In the genomic region with DNA sequence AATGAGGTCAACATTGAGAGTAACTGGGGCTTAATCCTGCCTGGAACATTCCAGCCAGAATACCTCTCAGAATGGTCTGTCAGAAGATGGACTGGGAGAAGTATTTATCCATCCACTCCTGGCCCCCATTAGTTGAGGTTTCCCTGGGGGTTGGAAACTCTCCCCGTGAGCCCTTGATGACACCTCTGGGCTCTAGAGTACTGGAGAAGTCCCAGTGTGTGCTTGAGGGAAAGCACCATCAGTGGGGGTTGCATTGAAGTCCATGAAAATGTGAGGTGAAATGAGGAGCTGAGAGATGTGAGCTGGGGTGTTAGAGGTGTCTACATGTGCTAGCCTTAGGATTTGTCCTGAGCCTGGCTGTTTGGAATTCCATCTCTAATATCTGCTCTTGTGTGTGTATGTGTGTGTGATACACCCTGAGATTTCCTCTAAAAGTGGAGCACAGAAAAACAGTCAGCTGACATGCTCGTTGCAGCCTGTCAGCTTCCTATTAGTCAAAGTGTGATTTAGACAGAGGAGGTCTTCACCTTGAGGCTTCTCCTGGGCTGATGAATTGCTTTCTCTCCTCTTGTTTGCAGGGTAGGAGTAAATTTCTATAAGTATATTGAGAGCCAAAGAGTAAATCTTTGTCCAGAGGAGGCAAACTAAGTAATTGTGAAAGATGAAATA, we compare ENCODE assay signal across 1 cellular context.
TF ChIP-seq lines count a peak whose summit lies in the region.

No MANE protein-coding gene starts in this region.

TF ChIP-seq in GM12878, 131 proteins besides CTCF, POLR2A, EP300 and RAD21 (continued from another document):
- TF ChIP-seq, protein P1, sequence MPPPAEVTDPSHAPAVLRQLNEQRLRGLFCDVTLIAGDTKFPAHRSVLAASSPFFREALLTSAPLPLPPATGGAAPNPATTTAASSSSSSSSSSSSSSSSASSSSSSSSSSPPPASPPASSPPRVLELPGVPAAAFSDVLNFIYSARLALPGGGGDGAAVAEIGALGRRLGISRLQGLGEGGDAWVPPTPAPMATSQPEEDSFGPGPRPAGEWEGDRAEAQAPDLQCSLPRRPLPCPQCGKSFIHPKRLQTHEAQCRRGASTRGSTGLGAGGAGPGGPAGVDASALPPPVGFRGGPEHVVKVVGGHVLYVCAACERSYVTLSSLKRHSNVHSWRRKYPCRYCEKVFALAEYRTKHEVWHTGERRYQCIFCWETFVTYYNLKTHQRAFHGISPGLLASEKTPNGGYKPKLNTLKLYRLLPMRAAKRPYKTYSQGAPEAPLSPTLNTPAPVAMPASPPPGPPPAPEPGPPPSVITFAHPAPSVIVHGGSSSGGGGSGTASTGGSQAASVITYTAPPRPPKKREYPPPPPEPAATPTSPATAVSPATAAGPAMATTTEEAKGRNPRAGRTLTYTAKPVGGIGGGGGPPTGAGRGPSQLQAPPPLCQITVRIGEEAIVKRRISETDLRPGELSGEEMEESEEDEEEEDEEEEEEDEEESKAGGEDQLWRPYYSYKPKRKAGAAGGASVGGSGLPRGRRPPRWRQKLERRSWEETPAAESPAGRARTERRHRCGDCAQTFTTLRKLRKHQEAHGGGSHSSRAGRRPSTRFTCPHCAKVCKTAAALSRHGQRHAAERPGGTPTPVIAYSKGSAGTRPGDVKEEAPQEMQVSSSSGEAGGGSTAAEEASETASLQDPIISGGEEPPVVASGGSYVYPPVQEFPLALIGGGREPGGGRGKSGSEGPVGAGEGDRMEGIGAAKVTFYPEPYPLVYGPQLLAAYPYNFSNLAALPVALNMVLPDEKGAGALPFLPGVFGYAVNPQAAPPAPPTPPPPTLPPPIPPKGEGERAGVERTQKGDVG (CRISPR knock-in tag; IDR thresholded peaks at IDR 0.05): no peak
- TF ChIP-seq SPI1 (IDR thresholded peaks at IDR 0.05; ENCODE audit: borderline replicate concordance, insufficient read depth, low read depth, low read length) (no peak), SMC3 (IDR thresholded peaks at IDR 0.05; ENCODE audit: borderline replicate concordance, low read length) (no peak)
TF ChIP-seq in GM12878: peak in this region for 0.
